Comparison of ENCODE assay signal across 18 cellular contexts in genomic region chr18:23703987-23704384, GRCh38. TPM values are rescaled to one million over a fixed set of nuclear protein-coding genes. Genes with fewer than 3 reads are reported as not detected.
"Had no signal": no experiment of that assay in that cellular context is flagged by ENCODE, and none has a peak within 500 bp of the region (broad histone marks: within the 10 kb centered on the region; RNA-seq: fewer than 3 reads in every experiment).

No MANE protein-coding gene starts in this region.

- H3K27ac Mint-ChIP-seq: dendritic cell treated with granulocyte-macrophage colony-stimulating factor and Interleukin-4, amounts not matched to agents 40 ng/mL and 50 ng/mL, for 4 days; effector memory CD8-positive, alpha-beta T cell; immature natural killer cell; naive thymus-derived CD8-positive, alpha-beta T cell had no signal

- H3K27ac ChIP-seq: epithelial cell of prostate, esophagus muscularis mucosa, gastrocnemius medialis, stomach, thoracic aorta had no signal

- H3K4me1 Mint-ChIP-seq: immature natural killer cell had no signal

- H3K36me3 ChIP-seq: esophagus muscularis mucosa, gastrocnemius medialis, stomach, thoracic aorta had no signal

- H3K4me3 ChIP-seq: esophagus muscularis mucosa, gastrocnemius medialis, stomach, thoracic aorta had no signal

- H3K9me3 Mint-ChIP-seq: effector memory CD8-positive, alpha-beta T cell had no signal

- H3K27me3 ChIP-seq: esophagus muscularis mucosa, gastrocnemius medialis, stomach had no signal

- FAIRE-seq: keratinocyte, small intestine had no signal

- H3K9me3 ChIP-seq: gastrocnemius medialis had no signal

- ATAC-seq: effector memory CD8-positive, alpha-beta T cell; gastrocnemius medialis; naive thymus-derived CD8-positive, alpha-beta T cell; right cardiac atrium had no signal

- H3K4me3 Mint-ChIP-seq: dendritic cell treated with granulocyte-macrophage colony-stimulating factor and Interleukin-4, amounts not matched to agents 40 ng/mL and 50 ng/mL, for 4 days; effector memory CD8-positive, alpha-beta T cell; immature natural killer cell; naive thymus-derived CD8-positive, alpha-beta T cell had no signal

- DNase-seq: effector memory CD8-positive, alpha-beta T cell; gastrocnemius medialis; immature natural killer cell; mammary epithelial cell; naive thymus-derived CD8-positive, alpha-beta T cell; right cardiac atrium; small intestine; stimulated activated CD4-positive, alpha-beta T cell treated with anti-CD3 and anti-CD28 coated beads, Interleukin-12 subunit alpha, Interleukin-12 subunit beta, amount 100 ng/mL, for 4 hours; stimulated activated naive CD4-positive, alpha-beta T cell; stomach; substantia nigra; trophoblast cell had no signal

- H3K4me1 ChIP-seq: gastrocnemius medialis, stomach had no signal

RNA-seq across cellular contexts. Expression of gene LAMA3, which starts 14.7 kb away (rescaled TPM):
- total RNA-seq: naive thymus-derived CD8-positive, alpha-beta T cell; osteocyte had no signal
- polyA plus RNA-seq: immature natural killer cell; naive thymus-derived CD8-positive, alpha-beta T cell had no signal

RNA-seq across cellular contexts. Expression of gene ANKRD29, which starts 41.3 kb away (rescaled TPM):
- total RNA-seq: naive thymus-derived CD8-positive, alpha-beta T cell; osteocyte had no signal
- polyA plus RNA-seq: naive thymus-derived CD8-positive, alpha-beta T cell had no signal
